In genomic region chr7:77727936-77728701, GRCh38 we compare ENCODE assay signal across 1 cellular context.
TF ChIP-seq lines count a peak whose summit lies in the region.

No MANE protein-coding gene starts in this region.

TF ChIP-seq in HepG2, 621 proteins besides CTCF, POLR2A, EP300 and RAD21 (continued from another document):
- no peak for TF ChIP-seq ZBTB4 (CRISPR knock-in tag; IDR thresholded peaks at IDR 0.05; ENCODE audit: borderline replicate concordance)
